ENCODE assay signal across 8 cellular contexts in the genomic region with DNA sequence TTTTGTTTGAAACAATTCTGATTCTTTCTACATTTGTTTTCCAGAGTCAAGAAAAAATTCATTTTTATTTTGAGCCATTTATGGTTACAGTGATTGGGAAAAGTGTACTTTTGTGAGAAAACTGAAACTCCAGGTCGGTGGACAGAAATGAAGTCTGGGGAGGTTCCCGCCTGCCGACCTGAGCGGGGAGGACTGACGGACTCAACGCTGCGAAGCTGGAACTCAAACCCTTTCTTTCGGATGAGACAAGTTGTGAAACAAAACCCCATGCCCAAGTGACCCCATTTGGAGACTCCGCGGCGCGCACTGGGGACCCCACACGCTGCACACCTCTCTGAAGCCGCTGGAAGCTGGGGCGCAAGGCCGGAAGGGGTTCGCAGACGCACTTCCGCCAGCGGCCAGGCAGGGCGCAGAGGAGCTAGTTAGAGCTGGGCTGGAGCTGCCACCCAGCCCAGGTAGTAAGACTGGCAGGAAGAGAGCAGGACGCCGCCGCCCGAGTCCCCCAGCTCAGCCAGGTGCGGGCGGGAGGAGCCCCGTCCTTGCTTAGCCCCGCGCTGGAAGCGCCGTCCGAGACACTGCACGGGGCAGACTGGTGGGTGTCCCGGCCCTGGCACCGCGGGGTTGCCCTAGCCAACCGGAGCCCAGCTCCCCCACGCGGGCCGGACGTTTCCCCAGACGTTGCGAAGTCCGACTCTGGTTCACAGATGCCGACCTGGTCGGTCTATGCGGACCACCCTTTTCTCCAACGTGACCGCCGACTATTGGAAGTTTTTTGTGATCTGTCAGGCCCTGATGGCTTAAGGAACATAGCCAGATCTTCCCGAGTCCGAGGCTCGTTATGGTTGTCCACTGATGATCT. TPM values are rescaled to one million over a fixed set of nuclear protein-coding genes. Genes with fewer than 3 reads are reported as not detected.
DNase-seq lines count a peak whose midpoint lies in the region; FAIRE-seq and TF ChIP-seq lines count a peak whose summit lies in the region.

No MANE protein-coding gene starts in this region.

- FAIRE-seq in H54 (lab: Jason Lieb, UNC), result peak; percentile 20

- H3K27ac ChIP-seq in SJCRH30 (peak overlapping the region; percentile 9; the same call in 1 of the 2 replicates), suprapubic skin (peak overlapping the region; percentile 56)

- intact Hi-C loops in activated naive CD4-positive, alpha-beta T cell treated with anti-CD3 and anti-CD28 coated beads for 36 hours (cut with micrococcal nuclease), result loop anchor here (1.0 to 2.0 kb wide), 3 partner anchors 20 to 33 kb away; a partner anchor contains a TSS

- H3K4me3 ChIP-seq in MG63, result peak overlapping the region; percentile 70
- H3K4me3 ChIP-seq in SJCRH30, result peak overlapping the region; percentile 70
- H3K4me3 ChIP-seq in suprapubic skin, result peak overlapping the region; percentile 68

- H3K27me3 ChIP-seq in MG63 (no peaks in the 10 kb centered on the region), SJCRH30 (no peaks in the 10 kb centered on the region), suprapubic skin (peaks cover 9% of the 10 kb centered on the region)

- peaks cover 3% of the 10 kb centered on the region for H3K36me3 Mint-ChIP-seq in activated naive CD4-positive, alpha-beta T cell treated with anti-CD3 and anti-CD28 coated beads for 36 hours (ENCODE audit: low read depth)

- CTCF ChIA-PET in activated naive CD4-positive, alpha-beta T cell treated with anti-CD3 and anti-CD28 coated beads for 36 hours (lab: Charles Lee), result interaction anchor here (0.5 to 1.4 kb wide), 8 partner anchors 10 to 252 kb away, joined by 3 to 6 read pairs (median 3); no protein-coding TSS in a partner anchor

- WGBS in suprapubic skin, result 2% methylated on average over 41 of the region's 54 CpGs

- H3K36me3 ChIP-seq in MG63 (no peaks in the 10 kb centered on the region), SJCRH30 (no peaks in the 10 kb centered on the region), suprapubic skin (no peaks in the 10 kb centered on the region)

- peaks cover 3% of the 10 kb centered on the region for H3K9me3 Mint-ChIP-seq in activated naive CD4-positive, alpha-beta T cell treated with anti-CD3 and anti-CD28 coated beads for 36 hours

- H3K4me3 Mint-ChIP-seq in activated naive CD4-positive, alpha-beta T cell treated with anti-CD3 and anti-CD28 coated beads for 36 hours, result peak overlapping the region; percentile 89

- DNase-seq in GDM1 (lab: John Stamatoyannopoulos, UW) (peak; percentile 72), H54 (ENCODE audit: insufficient read length, low spot score) (peak; percentile 82), MG63 (peak; percentile 77), SJCRH30 (peak; percentile 80 to 86), glomerular visceral epithelial cell (ENCODE audit: extremely low spot score) (peak; percentile 80), occipital lobe (lab: John Stamatoyannopoulos, UW) (peak; percentile 81), suprapubic skin (ENCODE audit: low spot score in 2 of 2) (peak; percentile 85)
- DNase-seq in activated naive CD4-positive, alpha-beta T cell treated with anti-CD3 and anti-CD28 coated beads for 36 hours, result peak; percentile 89

- peaks cover 10% of the 10 kb centered on the region for H3K27me3 Mint-ChIP-seq in activated naive CD4-positive, alpha-beta T cell treated with anti-CD3 and anti-CD28 coated beads for 36 hours (ENCODE audit: low read depth)

- peak; percentile 88 for TF ChIP-seq POLR2A in H54 (IDR thresholded peaks at IDR 0.05; ENCODE audit: low read depth, low read length)
- no peak for TF ChIP-seq POLR2A in suprapubic skin (IDR thresholded peaks at IDR 0.05)

- H3K4me1 Mint-ChIP-seq in activated naive CD4-positive, alpha-beta T cell treated with anti-CD3 and anti-CD28 coated beads for 36 hours (ENCODE audit: low read depth), result peaks cover 9% of the 10 kb centered on the region

- no peaks in the 10 kb centered on the region for H3K9me3 ChIP-seq in MG63
- no peaks in the 10 kb centered on the region for H3K9me3 ChIP-seq in SJCRH30 (replicated peaks)
- no peaks in the 10 kb centered on the region for H3K9me3 ChIP-seq in suprapubic skin

- TF ChIP-seq CTCF in suprapubic skin (IDR thresholded peaks at IDR 0.05), result peak; percentile 40 to 78

- TF ChIP-seq EP300 in suprapubic skin (IDR thresholded peaks at IDR 0.05), result no peak

- H3K27ac Mint-ChIP-seq in activated naive CD4-positive, alpha-beta T cell treated with anti-CD3 and anti-CD28 coated beads for 36 hours, result peak overlapping the region; percentile 89

- no peaks in the 10 kb centered on the region for H3K4me1 ChIP-seq in SJCRH30
- H3K4me1 ChIP-seq in suprapubic skin, result peaks cover 5% of the 10 kb centered on the region

RNA-seq across cellular contexts. Expression of a gene that starts 19.8 kb away (rescaled TPM):
- total RNA-seq in MG63 (2014; rRNA removed; shearing (Covaris generic); ENCODE audit: low replicate concordance), result 1.3 and 1.7 TPM in 2 replicates
- total RNA-seq in SJCRH30 (2014; rRNA removed; shearing (Covaris generic)), result 2.9 and 4.6 TPM in 2 replicates
- 1 to 10 TPM; 2.3 TPM for total RNA-seq in activated naive CD4-positive, alpha-beta T cell treated with anti-CD3 and anti-CD28 coated beads for 36 hours
- 14.7 TPM for total RNA-seq in occipital lobe
- total RNA-seq in suprapubic skin, result 1 to 10 TPM; 2.4 to 7.6 (median 4.2) TPM

RNA-seq across cellular contexts. Expression of a gene that starts 24.3 kb away (rescaled TPM):
- 0.49 TPM in 1 of 2 replicates, not detected in the other for total RNA-seq in MG63 (2014; rRNA removed; shearing (Covaris generic); ENCODE audit: low replicate concordance)
- 0.53 and 0.68 TPM in 2 replicates for total RNA-seq in SJCRH30 (2014; rRNA removed; shearing (Covaris generic))
- total RNA-seq in activated naive CD4-positive, alpha-beta T cell treated with anti-CD3 and anti-CD28 coated beads for 36 hours, result 1 to 10 TPM; 6.1 to 6.5 TPM
- 0.62 TPM for total RNA-seq in occipital lobe
- 1 to 10 TPM in 3 of 4 donors, under 1 TPM in 1; 0.64 to 2.4 (median 2.0) TPM for total RNA-seq in suprapubic skin

RNA-seq across cellular contexts. Expression of a gene that starts 37.1 kb away (rescaled TPM):
- 3.2 and 6.0 TPM in 2 replicates for total RNA-seq in MG63 (2014; rRNA removed; shearing (Covaris generic); ENCODE audit: low replicate concordance)
- 22.4 and 24.6 TPM in 2 replicates for total RNA-seq in SJCRH30 (2014; rRNA removed; shearing (Covaris generic))
- total RNA-seq in activated naive CD4-positive, alpha-beta T cell treated with anti-CD3 and anti-CD28 coated beads for 36 hours, result 10 to 100 TPM; 14.8 to 15.0 TPM
- total RNA-seq in occipital lobe (28.2 TPM), suprapubic skin (10 to 100 TPM in 3 of 4 donors, 1 to 10 TPM in 1; 7.6 to 23.0 (median 14.2) TPM)

Comparison
In these comparisons a context has a peak if more than half of its experiments do, and no peak if none do; other contexts are left out.
1. Peak in every context shown above with its lines: DNase-seq, H3K4me3 ChIP-seq and H3K27ac ChIP-seq.